10 cellular contexts compared by ENCODE assay signal in genomic region chr20:36827541-36828279, GRCh38. TPM values are rescaled to one million over a fixed set of nuclear protein-coding genes. Genes with fewer than 3 reads are reported as not detected.
DNase-seq lines count a peak whose midpoint lies in the region; ATAC-seq lines count a peak whose summit lies in the region.
"Had no signal": no experiment of that assay in that cellular context is flagged by ENCODE, and none has a peak within 500 bp of the region (broad histone marks: within the 10 kb centered on the region; RNA-seq: fewer than 3 reads in every experiment).

No MANE protein-coding gene starts in this region.

- intact Hi-C loops in activated CD4-positive, alpha-beta T cell treated with anti-CD3 and anti-CD28 coated beads, Interleukin-2, amount 10 ng/mL, durations not matched to agents 24 days and 14 days (cut with micrococcal nuclease), result no loop called here

- ATAC-seq in HG02840 (IDR thresholded peaks at IDR 0.05; ENCODE audit: low FRiP score, unreplicated experiment), result peak; percentile 65
- ATAC-seq in activated T-helper 17 cell treated with anti-CD3 and anti-CD28 coated beads, Interleukin-2, amount 50 U/mL, for 72 hours (replicated peaks), result peak; percentile 49
- peak; percentile 98 to 99 for ATAC-seq in stimulated activated naive B cell treated with anti-CD40 and anti-IgM and Interleukin-4, amounts not matched to agents 10 μg/mL and 1 μg/mL and 100 μg/mL, for 72 hours (replicated peaks)

- H3K27ac Mint-ChIP-seq in activated CD4-positive, alpha-beta T cell treated with anti-CD3 and anti-CD28 coated beads, Interleukin-2, amount 10 ng/mL, durations not matched to agents 24 days and 14 days, result peak overlapping the region; percentile 69
- no peak overlapping the region for H3K27ac Mint-ChIP-seq in activated T-helper 17 cell treated with anti-CD3 and anti-CD28 coated beads, Interleukin-2, amount 50 U/mL, for 72 hours
- H3K27ac Mint-ChIP-seq in stimulated activated naive B cell treated with anti-CD40 and anti-IgM and Interleukin-4, amounts not matched to agents 10 μg/mL and 1 μg/mL and 100 μg/mL, for 72 hours, result peak overlapping the region; percentile 51

- no peaks in the 10 kb centered on the region for H3K9me3 Mint-ChIP-seq in activated CD4-positive, alpha-beta T cell treated with anti-CD3 and anti-CD28 coated beads, Interleukin-2, amount 10 ng/mL, durations not matched to agents 24 days and 14 days
- H3K9me3 Mint-ChIP-seq in activated T-helper 17 cell treated with anti-CD3 and anti-CD28 coated beads, Interleukin-2, amount 50 U/mL, for 72 hours, result no peaks in the 10 kb centered on the region
- no peaks in the 10 kb centered on the region for H3K9me3 Mint-ChIP-seq in stimulated activated naive B cell treated with anti-CD40 and anti-IgM and Interleukin-4, amounts not matched to agents 10 μg/mL and 1 μg/mL and 100 μg/mL, for 72 hours

- peaks cover 22% of the 10 kb centered on the region for H3K4me1 Mint-ChIP-seq in activated CD4-positive, alpha-beta T cell treated with anti-CD3 and anti-CD28 coated beads, Interleukin-2, amount 10 ng/mL, durations not matched to agents 24 days and 14 days
- H3K4me1 Mint-ChIP-seq in activated T-helper 17 cell treated with anti-CD3 and anti-CD28 coated beads, Interleukin-2, amount 50 U/mL, for 72 hours, result no peaks in the 10 kb centered on the region
- peaks cover 19 to 27% of the 10 kb centered on the region in 2 donors for H3K4me1 Mint-ChIP-seq in stimulated activated naive B cell treated with anti-CD40 and anti-IgM and Interleukin-4, amounts not matched to agents 10 μg/mL and 1 μg/mL and 100 μg/mL, for 72 hours

- H3K36me3 Mint-ChIP-seq in activated CD4-positive, alpha-beta T cell treated with anti-CD3 and anti-CD28 coated beads, Interleukin-2, amount 10 ng/mL, durations not matched to agents 24 days and 14 days (ENCODE audit: low read depth), result no peaks in the 10 kb centered on the region
- no peaks in the 10 kb centered on the region for H3K36me3 Mint-ChIP-seq in activated T-helper 17 cell treated with anti-CD3 and anti-CD28 coated beads, Interleukin-2, amount 50 U/mL, for 72 hours (ENCODE audit: low read depth)
- H3K36me3 Mint-ChIP-seq in stimulated activated naive B cell treated with anti-CD40 and anti-IgM and Interleukin-4, amounts not matched to agents 10 μg/mL and 1 μg/mL and 100 μg/mL, for 72 hours, result peaks cover 44 to 57% of the 10 kb centered on the region in 2 donors

- H3K27me3 Mint-ChIP-seq in activated CD4-positive, alpha-beta T cell treated with anti-CD3 and anti-CD28 coated beads, Interleukin-2, amount 10 ng/mL, durations not matched to agents 24 days and 14 days, result no peaks in the 10 kb centered on the region
- H3K27me3 Mint-ChIP-seq in activated T-helper 17 cell treated with anti-CD3 and anti-CD28 coated beads, Interleukin-2, amount 50 U/mL, for 72 hours, result no peaks in the 10 kb centered on the region
- H3K27me3 Mint-ChIP-seq in stimulated activated naive B cell treated with anti-CD40 and anti-IgM and Interleukin-4, amounts not matched to agents 10 μg/mL and 1 μg/mL and 100 μg/mL, for 72 hours, result no peaks in the 10 kb centered on the region

- peak; percentile 77 for DNase-seq in activated CD4-positive, alpha-beta T cell treated with anti-CD3 and anti-CD28 coated beads, Interleukin-2, amount 10 ng/mL, durations not matched to agents 24 days and 14 days
- no peak for DNase-seq in activated CD4-positive, alpha-beta T cell treated with anti-CD3 and anti-CD28 coated beads, Interleukin-2, amount 50 U/mL, for 48 hours
- no peak for DNase-seq in stimulated activated naive B cell treated with anti-CD40 and anti-IgM and Interleukin-4, amounts not matched to agents 10 μg/mL and 1 μg/mL and 100 μg/mL, for 72 hours
- no peak for DNase-seq in NCI-H1930 (lab: John Stamatoyannopoulos, UW)
- no peak for DNase-seq in middle frontal gyrus (ENCODE audit: extremely low spot score, low spot score)
- no peak for DNase-seq in DMS 273 (lab: John Stamatoyannopoulos, UW; ENCODE audit: unreplicated experiment)
- DNase-seq: 8988T; activated CD4-positive, alpha-beta T cell treated with anti-CD3 and anti-CD28 coated beads for 4 hours had no signal

- H3K4me3 Mint-ChIP-seq in activated CD4-positive, alpha-beta T cell treated with anti-CD3 and anti-CD28 coated beads, Interleukin-2, amount 10 ng/mL, durations not matched to agents 24 days and 14 days, result peak overlapping the region; percentile 28
- H3K4me3 Mint-ChIP-seq in activated T-helper 17 cell treated with anti-CD3 and anti-CD28 coated beads, Interleukin-2, amount 50 U/mL, for 72 hours, result no peak overlapping the region
- peak overlapping the region; percentile 55 to 72 for H3K4me3 Mint-ChIP-seq in stimulated activated naive B cell treated with anti-CD40 and anti-IgM and Interleukin-4, amounts not matched to agents 10 μg/mL and 1 μg/mL and 100 μg/mL, for 72 hours

RNA-seq across cellular contexts. Expression of gene TLDC2, which starts 48.2 kb away (rescaled TPM):
- not detected in 2 replicates for total RNA-seq in activated CD4-positive, alpha-beta T cell treated with anti-CD3 and anti-CD28 coated beads, Interleukin-2, amount 10 ng/mL, durations not matched to agents 24 days and 14 days
- total RNA-seq in activated T-helper 17 cell treated with anti-CD3 and anti-CD28 coated beads, Interleukin-2, amount 50 U/mL, for 72 hours, result not detected

RNA-seq across cellular contexts. Expression of gene DSN1, which starts 54.1 kb away (rescaled TPM):
- total RNA-seq in activated CD4-positive, alpha-beta T cell treated with anti-CD3 and anti-CD28 coated beads, Interleukin-2, amount 10 ng/mL, durations not matched to agents 24 days and 14 days, result 23.8 and 24.5 TPM in 2 replicates
- 10 to 100 TPM; 31.8 to 34.8 TPM for total RNA-seq in activated T-helper 17 cell treated with anti-CD3 and anti-CD28 coated beads, Interleukin-2, amount 50 U/mL, for 72 hours
